ENCODE assay signal across 10 cellular contexts in the genomic region with DNA sequence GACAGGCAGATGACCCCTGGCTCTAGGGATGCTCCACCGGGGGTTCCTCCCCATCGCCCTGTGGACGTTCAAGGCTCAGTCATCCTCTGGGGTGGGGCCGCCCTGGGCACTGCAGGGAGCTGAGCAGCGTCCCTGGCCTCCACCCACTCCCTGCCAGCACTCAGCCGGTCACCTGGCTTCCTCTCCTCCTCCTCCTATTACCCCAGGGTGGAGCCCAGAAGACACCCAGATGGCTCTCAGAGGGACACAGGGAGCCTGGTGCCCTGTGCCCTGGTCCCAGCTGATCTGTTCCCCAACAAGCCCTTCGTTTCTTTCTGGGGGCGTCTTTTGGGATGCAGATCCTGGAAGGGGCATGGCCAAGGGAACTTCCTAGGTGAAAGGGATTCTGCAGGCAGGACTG. TPM values are rescaled to one million over a fixed set of nuclear protein-coding genes. Genes with fewer than 3 reads are reported as not detected.
DNase-seq lines count a peak whose midpoint lies in the region; ATAC-seq and TF ChIP-seq lines count a peak whose summit lies in the region.
"Had no signal": no experiment of that assay in that cellular context is flagged by ENCODE, and none has a peak within 500 bp of the region (broad histone marks: within the 10 kb centered on the region; RNA-seq: fewer than 3 reads in every experiment).

No MANE protein-coding gene starts in this region.

- 77% methylated on average over 8 of the region's 8 CpGs for WGBS in esophagus muscularis mucosa

- peak overlapping the region; percentile 41; the same call in 1 of the 2 replicates for H3K27ac ChIP-seq in Panc1 (ENCODE audit: low read length)
- peak overlapping the region; percentile 48 to 100 (median 100) for H3K27ac ChIP-seq in esophagus muscularis mucosa (replicated peaks in 1 of 4)

- H3K27me3 ChIP-seq in Panc1 (ENCODE audit: control insufficient read depth, insufficient read depth, low read length) = no peaks in the 10 kb centered on the region
- H3K27me3 ChIP-seq in esophagus muscularis mucosa = no peaks in the 10 kb centered on the region

- H3K36me3 ChIP-seq in Panc1 (ENCODE audit: control insufficient read depth, insufficient read depth, low read length) = peaks cover 6% of the 10 kb centered on the region; the same call in 1 of the 2 replicates
- no peaks in the 10 kb centered on the region for H3K36me3 ChIP-seq in esophagus muscularis mucosa

- no TSS peak for BruUV-seq in Panc1 (replicated peaks; lab: Mats Ljungman, UMichigan)

- TF ChIP-seq EP300 in esophagus muscularis mucosa (IDR thresholded peaks at IDR 0.05) = no peak

- in situ Hi-C loops in Panc1 (cut with HindIII; ENCODE audit: low pct_unique_long_range_greater_than_20kb, low sequenced_read_pairs) = no loop called here

- peaks cover 53% of the 10 kb centered on the region for H3K4me1 ChIP-seq in Panc1 (ENCODE audit: control insufficient read depth, insufficient read depth, low read length)
- H3K4me1 ChIP-seq in esophagus muscularis mucosa = peaks cover 56 to 88% (median 82%) of the 10 kb centered on the region in 4 donors

- DNase-seq in T-helper 2 cell treated with Interferon-gamma antibody and Interleukin-4, amounts not matched to agents 5 μg/mL and 100 μg/mL, for 36 hours (ENCODE audit: low spot score) = no peak
- no peak for DNase-seq in T-helper 2 cell
- DNase-seq in Panc1 (ENCODE audit: low read depth, low spot score) = no peak
- no peak for DNase-seq in esophagus muscularis mucosa (ENCODE audit: extremely low spot score)
- no peak for DNase-seq in stimulated activated naive B cell treated with anti-CD40 and anti-IgM and Interleukin-4, amounts not matched to agents 10 μg/mL and 1 μg/mL and 100 μg/mL, for 72 hours
- no peak for DNase-seq in stimulated activated CD4-positive, alpha-beta T cell treated with anti-CD3 and anti-CD28 coated beads, Interleukin-15, amount 100 ng/mL, for 24 hours
- DNase-seq in stimulated activated CD4-positive, alpha-beta T cell treated with anti-CD3 and anti-CD28 coated beads, Interleukin-2, amount 100 ng/mL, for 48 hours = no peak
- DNase-seq: effector CD4-positive, alpha-beta T cell; NCI-H446 treated with DMSO at 0.1 percent for 48 hours had no signal

- H3K4me3 Mint-ChIP-seq in T-helper 2 cell treated with Interferon-gamma antibody and Interleukin-4, amounts not matched to agents 5 μg/mL and 100 μg/mL, for 36 hours = peak overlapping the region; percentile 65
- peak overlapping the region; percentile 48 to 68 for H3K4me3 Mint-ChIP-seq in stimulated activated naive B cell treated with anti-CD40 and anti-IgM and Interleukin-4, amounts not matched to agents 10 μg/mL and 1 μg/mL and 100 μg/mL, for 72 hours

- CTCF ChIA-PET in Panc1 (lab: Charles Lee) = no interaction called here

- H3K27ac Mint-ChIP-seq in T-helper 2 cell treated with Interferon-gamma antibody and Interleukin-4, amounts not matched to agents 5 μg/mL and 100 μg/mL, for 36 hours = peak overlapping the region; percentile 89
- H3K27ac Mint-ChIP-seq in stimulated activated naive B cell treated with anti-CD40 and anti-IgM and Interleukin-4, amounts not matched to agents 10 μg/mL and 1 μg/mL and 100 μg/mL, for 72 hours = peak overlapping the region; percentile 95

- no peaks in the 10 kb centered on the region for H3K9me3 ChIP-seq in Panc1 (ENCODE audit: control insufficient read depth, insufficient read depth, low read depth, low read length)
- H3K9me3 ChIP-seq in esophagus muscularis mucosa = no peaks in the 10 kb centered on the region

- H3K4me3 ChIP-seq in Panc1 (ENCODE audit: low read depth in 2 of 2, low read length in 2 of 2) (no peak overlapping the region), esophagus muscularis mucosa (no peak overlapping the region)

- intact Hi-C loops in Panc1 (cut with micrococcal nuclease; ENCODE audit: unreplicated experiment) (no loop called here), esophagus muscularis mucosa (cut with DNase I) (no loop called here)

- ATAC-seq in Panc1 = no peak
- ATAC-seq in stimulated activated naive B cell treated with anti-CD40 and anti-IgM and Interleukin-4, amounts not matched to agents 10 μg/mL and 1 μg/mL and 100 μg/mL, for 72 hours (replicated peaks) = no peak
- no peak for ATAC-seq in HG03139 (IDR thresholded peaks at IDR 0.05; ENCODE audit: unreplicated experiment)

- no peaks in the 10 kb centered on the region for H3K27me3 Mint-ChIP-seq in T-helper 2 cell treated with Interferon-gamma antibody and Interleukin-4, amounts not matched to agents 5 μg/mL and 100 μg/mL, for 36 hours (ENCODE audit: low read depth)
- H3K27me3 Mint-ChIP-seq in stimulated activated naive B cell treated with anti-CD40 and anti-IgM and Interleukin-4, amounts not matched to agents 10 μg/mL and 1 μg/mL and 100 μg/mL, for 72 hours = no peaks in the 10 kb centered on the region

- TF ChIP-seq CTCF in Panc1 (IDR thresholded peaks at IDR 0.05) (no peak), esophagus muscularis mucosa (IDR thresholded peaks at IDR 0.05) (no peak)

- TF ChIP-seq POLR2A in esophagus muscularis mucosa (IDR thresholded peaks at IDR 0.05; ENCODE audit: low read depth) = no peak

- no peaks in the 10 kb centered on the region for H3K9me3 Mint-ChIP-seq in T-helper 2 cell treated with Interferon-gamma antibody and Interleukin-4, amounts not matched to agents 5 μg/mL and 100 μg/mL, for 36 hours
- no peaks in the 10 kb centered on the region for H3K9me3 Mint-ChIP-seq in stimulated activated naive B cell treated with anti-CD40 and anti-IgM and Interleukin-4, amounts not matched to agents 10 μg/mL and 1 μg/mL and 100 μg/mL, for 72 hours

- POLR2A ChIA-PET in Panc1 (lab: Charles Lee) = interaction anchor here (0.5 kb wide), 1 partner anchor 222 kb away, joined by 9 read pairs; no protein-coding TSS in a partner anchor

- no peaks in the 10 kb centered on the region for H3K36me3 Mint-ChIP-seq in T-helper 2 cell treated with Interferon-gamma antibody and Interleukin-4, amounts not matched to agents 5 μg/mL and 100 μg/mL, for 36 hours (ENCODE audit: low read depth)
- H3K36me3 Mint-ChIP-seq in stimulated activated naive B cell treated with anti-CD40 and anti-IgM and Interleukin-4, amounts not matched to agents 10 μg/mL and 1 μg/mL and 100 μg/mL, for 72 hours = peaks cover 5 to 9% of the 10 kb centered on the region in 2 donors

- peaks cover 28% of the 10 kb centered on the region for H3K4me1 Mint-ChIP-seq in T-helper 2 cell treated with Interferon-gamma antibody and Interleukin-4, amounts not matched to agents 5 μg/mL and 100 μg/mL, for 36 hours (ENCODE audit: low read depth)
- H3K4me1 Mint-ChIP-seq in stimulated activated naive B cell treated with anti-CD40 and anti-IgM and Interleukin-4, amounts not matched to agents 10 μg/mL and 1 μg/mL and 100 μg/mL, for 72 hours = peaks cover 35 to 72% of the 10 kb centered on the region in 2 donors

RNA-seq across cellular contexts. Expression of a gene that starts 3.7 kb away (rescaled TPM):
- total RNA-seq in Panc1 (2021; ENCODE audit: unreplicated experiment) (240 TPM), esophagus muscularis mucosa (100 to 1,000 TPM; 113 to 267 (median 193) TPM)
- polyA plus RNA-seq in Panc1 (2012; ENCODE audit: insufficient read length) = 278 TPM

RNA-seq across cellular contexts. Expression of a gene that starts 39.2 kb away (rescaled TPM):
- total RNA-seq in Panc1 (2021; ENCODE audit: unreplicated experiment) (59.6 TPM), esophagus muscularis mucosa (100 to 1,000 TPM in 1 of 4 donors, 10 to 100 TPM in 3; 52.8 to 137 (median 77.1) TPM)
- 178 TPM for polyA plus RNA-seq in Panc1 (2012; ENCODE audit: insufficient read length)

RNA-seq across cellular contexts. Expression of a gene that starts 41.4 kb away (rescaled TPM):
- total RNA-seq in Panc1 (2021; ENCODE audit: unreplicated experiment) = 36.3 TPM
- 21.0 TPM for polyA plus RNA-seq in Panc1 (2012; ENCODE audit: insufficient read length)
- total RNA-seq in esophagus muscularis mucosa = 10 to 100 TPM; 43.6 to 85.2 (median 56.3) TPM

RNA-seq across cellular contexts. Expression of a gene that starts 42.0 kb away (rescaled TPM):
- 5.4 TPM for total RNA-seq in Panc1 (2021; ENCODE audit: unreplicated experiment)
- 4.7 TPM for polyA plus RNA-seq in Panc1 (2012; ENCODE audit: insufficient read length)
- total RNA-seq in esophagus muscularis mucosa = 1 to 10 TPM; 1.9 to 6.0 (median 3.9) TPM
